In the genomic region with DNA sequence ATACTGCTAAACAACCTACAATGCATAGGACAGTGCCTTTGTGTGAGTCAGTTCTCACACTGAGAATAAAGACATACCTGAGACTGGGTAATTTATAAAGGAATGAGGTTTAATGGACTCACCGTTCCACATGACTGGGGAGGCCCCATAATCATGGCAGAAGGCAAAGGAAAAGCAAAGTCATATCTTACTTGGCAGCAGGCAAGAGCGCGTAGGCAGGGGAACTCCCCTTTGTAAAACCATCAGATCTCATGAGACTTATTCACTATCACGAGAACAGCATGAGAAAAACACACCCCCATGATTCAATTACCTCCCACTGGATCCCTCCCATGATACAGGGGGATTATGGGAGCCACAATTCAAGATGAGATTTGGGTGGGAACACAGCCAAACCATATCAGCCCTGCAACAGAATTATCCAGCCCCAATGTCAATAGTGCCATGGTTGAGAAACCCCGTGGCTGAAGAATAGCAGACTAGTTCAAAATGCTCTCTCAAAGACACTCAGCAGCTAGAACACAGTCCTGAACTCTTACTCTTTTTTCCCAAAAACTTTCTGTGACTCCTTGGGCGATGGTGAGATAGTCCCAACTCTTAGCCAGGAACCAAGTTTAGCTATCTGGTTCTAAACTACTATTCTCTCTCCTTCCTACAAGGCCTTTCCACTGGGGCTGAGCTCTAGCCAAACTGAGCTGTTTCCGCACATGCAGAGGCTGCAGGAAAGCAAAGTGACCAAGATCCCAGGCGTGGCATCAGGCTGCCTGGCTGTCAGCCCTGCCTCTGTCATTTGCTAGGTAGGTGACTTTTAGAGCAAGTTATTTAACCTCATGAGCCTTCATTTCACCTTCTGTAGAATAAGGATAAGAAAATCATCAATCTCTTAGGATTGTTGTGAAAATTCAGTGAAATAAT, we compare ENCODE assay signal across 1 cellular context.
TF ChIP-seq lines count a peak whose summit lies in the region.

No MANE protein-coding gene starts in this region.

TF ChIP-seq in GM12878, 131 proteins besides CTCF, POLR2A, EP300 and RAD21 (continued from another document and continues in another):
- TF ChIP-seq, protein P1, sequence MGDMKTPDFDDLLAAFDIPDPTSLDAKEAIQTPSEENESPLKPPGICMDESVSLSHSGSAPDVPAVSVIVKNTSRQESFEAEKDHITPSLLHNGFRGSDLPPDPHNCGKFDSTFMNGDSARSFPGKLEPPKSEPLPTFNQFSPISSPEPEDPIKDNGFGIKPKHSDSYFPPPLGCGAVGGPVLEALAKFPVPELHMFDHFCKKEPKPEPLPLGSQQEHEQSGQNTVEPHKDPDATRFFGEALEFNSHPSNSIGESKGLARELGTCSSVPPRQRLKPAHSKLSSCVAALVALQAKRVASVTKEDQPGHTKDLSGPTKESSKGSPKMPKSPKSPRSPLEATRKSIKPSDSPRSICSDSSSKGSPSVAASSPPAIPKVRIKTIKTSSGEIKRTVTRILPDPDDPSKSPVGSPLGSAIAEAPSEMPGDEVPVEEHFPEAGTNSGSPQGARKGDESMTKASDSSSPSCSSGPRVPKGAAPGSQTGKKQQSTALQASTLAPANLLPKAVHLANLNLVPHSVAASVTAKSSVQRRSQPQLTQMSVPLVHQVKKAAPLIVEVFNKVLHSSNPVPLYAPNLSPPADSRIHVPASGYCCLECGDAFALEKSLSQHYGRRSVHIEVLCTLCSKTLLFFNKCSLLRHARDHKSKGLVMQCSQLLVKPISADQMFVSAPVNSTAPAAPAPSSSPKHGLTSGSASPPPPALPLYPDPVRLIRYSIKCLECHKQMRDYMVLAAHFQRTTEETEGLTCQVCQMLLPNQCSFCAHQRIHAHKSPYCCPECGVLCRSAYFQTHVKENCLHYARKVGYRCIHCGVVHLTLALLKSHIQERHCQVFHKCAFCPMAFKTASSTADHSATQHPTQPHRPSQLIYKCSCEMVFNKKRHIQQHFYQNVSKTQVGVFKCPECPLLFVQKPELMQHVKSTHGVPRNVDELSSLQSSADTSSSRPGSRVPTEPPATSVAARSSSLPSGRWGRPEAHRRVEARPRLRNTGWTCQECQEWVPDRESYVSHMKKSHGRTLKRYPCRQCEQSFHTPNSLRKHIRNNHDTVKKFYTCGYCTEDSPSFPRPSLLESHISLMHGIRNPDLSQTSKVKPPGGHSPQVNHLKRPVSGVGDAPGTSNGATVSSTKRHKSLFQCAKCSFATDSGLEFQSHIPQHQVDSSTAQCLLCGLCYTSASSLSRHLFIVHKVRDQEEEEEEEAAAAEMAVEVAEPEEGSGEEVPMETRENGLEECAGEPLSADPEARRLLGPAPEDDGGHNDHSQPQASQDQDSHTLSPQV (IDR thresholded peaks at IDR 0.05), result no peak
- TF ChIP-seq FOS (IDR thresholded peaks at IDR 0.05; ENCODE audit: borderline replicate concordance, extremely low read depth, insufficient read length) (no peak), ATF3 (IDR thresholded peaks at IDR 0.05; ENCODE audit: borderline replicate concordance, extremely low read depth, low read depth, low read length) (no peak), RBBP5 (conservative IDR thresholded peaks at IDR 0.05) (no peak), WRNIP1 (IDR thresholded peaks at IDR 0.05; ENCODE audit: borderline replicate concordance, low read depth, low read length) (no peak), HDGF (IDR thresholded peaks at IDR 0.05) (0 out of 2 replicates have a peak, but pooled peaks have one; percentile 22), BCL3 (IDR thresholded peaks at IDR 0.05; ENCODE audit: borderline replicate concordance, insufficient read depth, low read depth, low read length, poor library complexity, severe bottlenecking) (no peak), SREBF1 (IDR thresholded peaks at IDR 0.05; ENCODE audit: low read length) (no peak), MTA3 (IDR thresholded peaks at IDR 0.05; ENCODE audit: borderline replicate concordance, low read length) (no peak), LARP7 (IDR thresholded peaks at IDR 0.05) (no peak), TARDBP (IDR thresholded peaks at IDR 0.05; ENCODE audit: borderline replicate concordance) (no peak), CEBPB (IDR thresholded peaks at IDR 0.05; ENCODE audit: borderline replicate concordance in 1 of 2, low read depth in 2 of 2, low read length in 2 of 2) (no peak), HDAC2 (IDR thresholded peaks at IDR 0.05) (no peak), MXI1 (IDR thresholded peaks at IDR 0.05; ENCODE audit: low read depth, low read length) (no peak), SMC3 (IDR thresholded peaks at IDR 0.05; ENCODE audit: borderline replicate concordance, low read length) (no peak), SIX5 (IDR thresholded peaks at IDR 0.05; ENCODE audit: low read depth, low read length, severe bottlenecking) (no peak), CBX3 (IDR thresholded peaks at IDR 0.05; ENCODE audit: borderline replicate concordance, low read depth) (no peak), NBN (IDR thresholded peaks at IDR 0.05) (no peak), ZNF384 (IDR thresholded peaks at IDR 0.05; ENCODE audit: borderline replicate concordance, low read depth, low read length) (no peak), BCLAF1 (IDR thresholded peaks at IDR 0.05) (no peak), EZH2 (IDR thresholded peaks at IDR 0.05; ENCODE audit: borderline replicate concordance, control insufficient read depth, low read depth, low read length) (no peak), ZNF217 (IDR thresholded peaks at IDR 0.05) (no peak), NFXL1 (IDR thresholded peaks at IDR 0.05; ENCODE audit: borderline replicate concordance) (no peak), BRCA1 (IDR thresholded peaks at IDR 0.05; ENCODE audit: low read depth, low read length) (no peak), SUPT20H (IDR thresholded peaks at IDR 0.05; ENCODE audit: borderline replicate concordance, control insufficient read depth, low read depth, low read length) (no peak), KDM1A (IDR thresholded peaks at IDR 0.05; ENCODE audit: borderline replicate concordance) (no peak), MYB (IDR thresholded peaks at IDR 0.05; ENCODE audit: borderline replicate concordance, low read depth, low read length) (no peak), SMAD5 (IDR thresholded peaks at IDR 0.05; ENCODE audit: low read depth) (no peak), RAD51 (IDR thresholded peaks at IDR 0.05) (0 out of 2 replicates have a peak, but pooled peaks have one; percentile 15), SMAD1 (IDR thresholded peaks at IDR 0.05; ENCODE audit: low read depth, partially characterized antibody) (no peak), ETV6 (conservative IDR thresholded peaks at IDR 0.05 in 1 of 2, IDR thresholded peaks at IDR 0.05 in 1 of 2; ENCODE audit: borderline replicate concordance in 1 of 2, low read depth in 1 of 2) (no peak), IRF4 (IDR thresholded peaks at IDR 0.05; ENCODE audit: low read depth, low read length) (no peak), FOXM1 (IDR thresholded peaks at IDR 0.05; ENCODE audit: low read depth, low read length) (no peak), NR2F1 (conservative IDR thresholded peaks at IDR 0.05) (no peak), BACH1 (IDR thresholded peaks at IDR 0.05; ENCODE audit: borderline replicate concordance) (peak; percentile 58; the same call in 1 of the 2 replicates)
- TF ChIP-seq, protein P2, sequence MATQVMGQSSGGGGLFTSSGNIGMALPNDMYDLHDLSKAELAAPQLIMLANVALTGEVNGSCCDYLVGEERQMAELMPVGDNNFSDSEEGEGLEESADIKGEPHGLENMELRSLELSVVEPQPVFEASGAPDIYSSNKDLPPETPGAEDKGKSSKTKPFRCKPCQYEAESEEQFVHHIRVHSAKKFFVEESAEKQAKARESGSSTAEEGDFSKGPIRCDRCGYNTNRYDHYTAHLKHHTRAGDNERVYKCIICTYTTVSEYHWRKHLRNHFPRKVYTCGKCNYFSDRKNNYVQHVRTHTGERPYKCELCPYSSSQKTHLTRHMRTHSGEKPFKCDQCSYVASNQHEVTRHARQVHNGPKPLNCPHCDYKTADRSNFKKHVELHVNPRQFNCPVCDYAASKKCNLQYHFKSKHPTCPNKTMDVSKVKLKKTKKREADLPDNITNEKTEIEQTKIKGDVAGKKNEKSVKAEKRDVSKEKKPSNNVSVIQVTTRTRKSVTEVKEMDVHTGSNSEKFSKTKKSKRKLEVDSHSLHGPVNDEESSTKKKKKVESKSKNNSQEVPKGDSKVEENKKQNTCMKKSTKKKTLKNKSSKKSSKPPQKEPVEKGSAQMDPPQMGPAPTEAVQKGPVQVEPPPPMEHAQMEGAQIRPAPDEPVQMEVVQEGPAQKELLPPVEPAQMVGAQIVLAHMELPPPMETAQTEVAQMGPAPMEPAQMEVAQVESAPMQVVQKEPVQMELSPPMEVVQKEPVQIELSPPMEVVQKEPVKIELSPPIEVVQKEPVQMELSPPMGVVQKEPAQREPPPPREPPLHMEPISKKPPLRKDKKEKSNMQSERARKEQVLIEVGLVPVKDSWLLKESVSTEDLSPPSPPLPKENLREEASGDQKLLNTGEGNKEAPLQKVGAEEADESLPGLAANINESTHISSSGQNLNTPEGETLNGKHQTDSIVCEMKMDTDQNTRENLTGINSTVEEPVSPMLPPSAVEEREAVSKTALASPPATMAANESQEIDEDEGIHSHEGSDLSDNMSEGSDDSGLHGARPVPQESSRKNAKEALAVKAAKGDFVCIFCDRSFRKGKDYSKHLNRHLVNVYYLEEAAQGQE (IDR thresholded peaks at IDR 0.05; ENCODE audit: low read depth, low read length), result no peak
- TF ChIP-seq, protein P3, sequence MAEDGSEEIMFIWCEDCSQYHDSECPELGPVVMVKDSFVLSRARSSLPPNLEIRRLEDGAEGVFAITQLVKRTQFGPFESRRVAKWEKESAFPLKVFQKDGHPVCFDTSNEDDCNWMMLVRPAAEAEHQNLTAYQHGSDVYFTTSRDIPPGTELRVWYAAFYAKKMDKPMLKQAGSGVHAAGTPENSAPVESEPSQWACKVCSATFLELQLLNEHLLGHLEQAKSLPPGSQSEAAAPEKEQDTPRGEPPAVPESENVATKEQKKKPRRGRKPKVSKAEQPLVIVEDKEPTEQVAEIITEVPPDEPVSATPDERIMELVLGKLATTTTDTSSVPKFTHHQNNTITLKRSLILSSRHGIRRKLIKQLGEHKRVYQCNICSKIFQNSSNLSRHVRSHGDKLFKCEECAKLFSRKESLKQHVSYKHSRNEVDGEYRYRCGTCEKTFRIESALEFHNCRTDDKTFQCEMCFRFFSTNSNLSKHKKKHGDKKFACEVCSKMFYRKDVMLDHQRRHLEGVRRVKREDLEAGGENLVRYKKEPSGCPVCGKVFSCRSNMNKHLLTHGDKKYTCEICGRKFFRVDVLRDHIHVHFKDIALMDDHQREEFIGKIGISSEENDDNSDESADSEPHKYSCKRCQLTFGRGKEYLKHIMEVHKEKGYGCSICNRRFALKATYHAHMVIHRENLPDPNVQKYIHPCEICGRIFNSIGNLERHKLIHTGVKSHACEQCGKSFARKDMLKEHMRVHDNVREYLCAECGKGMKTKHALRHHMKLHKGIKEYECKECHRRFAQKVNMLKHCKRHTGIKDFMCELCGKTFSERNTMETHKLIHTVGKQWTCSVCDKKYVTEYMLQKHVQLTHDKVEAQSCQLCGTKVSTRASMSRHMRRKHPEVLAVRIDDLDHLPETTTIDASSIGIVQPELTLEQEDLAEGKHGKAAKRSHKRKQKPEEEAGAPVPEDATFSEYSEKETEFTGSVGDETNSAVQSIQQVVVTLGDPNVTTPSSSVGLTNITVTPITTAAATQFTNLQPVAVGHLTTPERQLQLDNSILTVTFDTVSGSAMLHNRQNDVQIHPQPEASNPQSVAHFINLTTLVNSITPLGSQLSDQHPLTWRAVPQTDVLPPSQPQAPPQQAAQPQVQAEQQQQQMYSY (CRISPR knock-in tag; IDR thresholded peaks at IDR 0.05), result no peak
- TF ChIP-seq, protein P4, sequence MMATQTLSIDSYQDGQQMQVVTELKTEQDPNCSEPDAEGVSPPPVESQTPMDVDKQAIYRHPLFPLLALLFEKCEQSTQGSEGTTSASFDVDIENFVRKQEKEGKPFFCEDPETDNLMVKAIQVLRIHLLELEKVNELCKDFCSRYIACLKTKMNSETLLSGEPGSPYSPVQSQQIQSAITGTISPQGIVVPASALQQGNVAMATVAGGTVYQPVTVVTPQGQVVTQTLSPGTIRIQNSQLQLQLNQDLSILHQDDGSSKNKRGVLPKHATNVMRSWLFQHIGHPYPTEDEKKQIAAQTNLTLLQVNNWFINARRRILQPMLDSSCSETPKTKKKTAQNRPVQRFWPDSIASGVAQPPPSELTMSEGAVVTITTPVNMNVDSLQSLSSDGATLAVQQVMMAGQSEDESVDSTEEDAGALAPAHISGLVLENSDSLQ (IDR thresholded peaks at IDR 0.05), result no peak
- TF ChIP-seq, protein P5, sequence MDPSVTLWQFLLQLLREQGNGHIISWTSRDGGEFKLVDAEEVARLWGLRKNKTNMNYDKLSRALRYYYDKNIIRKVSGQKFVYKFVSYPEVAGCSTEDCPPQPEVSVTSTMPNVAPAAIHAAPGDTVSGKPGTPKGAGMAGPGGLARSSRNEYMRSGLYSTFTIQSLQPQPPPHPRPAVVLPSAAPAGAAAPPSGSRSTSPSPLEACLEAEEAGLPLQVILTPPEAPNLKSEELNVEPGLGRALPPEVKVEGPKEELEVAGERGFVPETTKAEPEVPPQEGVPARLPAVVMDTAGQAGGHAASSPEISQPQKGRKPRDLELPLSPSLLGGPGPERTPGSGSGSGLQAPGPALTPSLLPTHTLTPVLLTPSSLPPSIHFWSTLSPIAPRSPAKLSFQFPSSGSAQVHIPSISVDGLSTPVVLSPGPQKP (IDR thresholded peaks at IDR 0.05; ENCODE audit: low read depth, low read length), result no peak
